Comparison of ENCODE assay signal across 13 cellular contexts in genomic region chr1:149635290-149635899, GRCh38. TPM values are rescaled to one million over a fixed set of nuclear protein-coding genes. Genes with fewer than 3 reads are reported as not detected.
DNase-seq lines count a peak whose midpoint lies in the region; ATAC-seq and TF ChIP-seq lines count a peak whose summit lies in the region.
"Not testable (repeated sequence)": the region's sequence is repeated elsewhere in the genome, so short reads cannot be mapped to it uniquely, and the experiment has no call there.
"Had no signal": no experiment of that assay in that cellular context is flagged by ENCODE, and none has a peak within 500 bp of the region (broad histone marks: within the 10 kb centered on the region; RNA-seq: fewer than 3 reads in every experiment).

No MANE protein-coding gene starts in this region.

- peak overlapping the region; percentile 81 for H3K27ac ChIP-seq in OCI-LY7 (ENCODE audit: low read depth, low read length, poor library complexity, severe bottlenecking)
- H3K27ac ChIP-seq in effector memory CD4-positive, alpha-beta T cell (ENCODE audit: insufficient read depth, low read length, poor library complexity, severe bottlenecking): peak overlapping the region; percentile 95
- H3K27ac ChIP-seq in mesendoderm (ENCODE audit: low read depth, low read length): not testable (repeated sequence)
- H3K27ac ChIP-seq in upper lobe of right lung: peak overlapping the region; percentile 90

- H2BK15ac ChIP-seq in mesendoderm (replicated peaks; ENCODE audit: low read depth): not testable (repeated sequence)

- H3K4ac ChIP-seq in mesendoderm (ENCODE audit: low read depth, low read length): not testable (repeated sequence)

- peak overlapping the region; percentile 55 for H3K4me2 ChIP-seq in OCI-LY7 (ENCODE audit: low read length)
- H3K4me2 ChIP-seq in mesendoderm (ENCODE audit: low read length): not testable (repeated sequence)

- H3K4me3 Mint-ChIP-seq in Calu3 (ENCODE audit: low read depth, unreplicated experiment): peak overlapping the region; percentile 86
- H3K4me3 Mint-ChIP-seq in activated CD4-positive, alpha-beta T cell treated with anti-CD3 and anti-CD28 coated beads, Interleukin-2, amount 10 ng/mL, durations not matched to agents 24 days and 14 days: peak overlapping the region; percentile 84

- not testable (repeated sequence) for ATAC-seq in upper lobe of right lung

- H3K9me2 ChIP-seq in OCI-LY7 (ENCODE audit: insufficient read depth, low read length): not testable (repeated sequence)

- H3K18ac ChIP-seq in mesendoderm (ENCODE audit: low read length): not testable (repeated sequence)

- H3K36me3 ChIP-seq in OCI-LY7 (ENCODE audit: insufficient read depth, low read length); effector memory CD4-positive, alpha-beta T cell (ENCODE audit: control insufficient read depth, insufficient read depth, low read length); mesendoderm (ENCODE audit: control insufficient read depth, insufficient read depth, low read length); upper lobe of right lung: not testable (repeated sequence)

- H3K4me3 ChIP-seq in OCI-LY7 (ENCODE audit: low read depth, low read length, poor library complexity, severe bottlenecking); effector memory CD4-positive, alpha-beta T cell (ENCODE audit: insufficient read depth, low read depth, low read length, poor library complexity, severe bottlenecking); mesendoderm (ENCODE audit: low read length); upper lobe of right lung: not testable (repeated sequence)

- peaks cover 37% of the 10 kb centered on the region for H3K4me1 Mint-ChIP-seq in Calu3 (ENCODE audit: low read depth, unreplicated experiment)
- H3K4me1 Mint-ChIP-seq in activated CD4-positive, alpha-beta T cell treated with anti-CD3 and anti-CD28 coated beads, Interleukin-2, amount 10 ng/mL, durations not matched to agents 24 days and 14 days: peaks cover 25% of the 10 kb centered on the region

- not testable (repeated sequence) for H3K79me2 ChIP-seq in OCI-LY7 (ENCODE audit: insufficient read depth, low read depth, low read length); mesendoderm (ENCODE audit: control insufficient read depth, insufficient read depth, low read length)

- not testable (repeated sequence) for H2BK120ac ChIP-seq in mesendoderm (ENCODE audit: low read depth, low read length)

- H3K9me3 Mint-ChIP-seq in Calu3 (ENCODE audit: low read depth, unreplicated experiment); activated CD4-positive, alpha-beta T cell treated with anti-CD3 and anti-CD28 coated beads, Interleukin-2, amount 10 ng/mL, durations not matched to agents 24 days and 14 days: not testable (repeated sequence)

- H3K4me1 ChIP-seq in OCI-LY7 (ENCODE audit: insufficient read depth, low read length, poor library complexity, severe bottlenecking): peaks cover 13% of the 10 kb centered on the region
- H3K4me1 ChIP-seq in effector memory CD4-positive, alpha-beta T cell (ENCODE audit: control insufficient read depth, insufficient read depth, low read length, poor library complexity, severe bottlenecking); mesendoderm (ENCODE audit: control insufficient read depth, low read depth, low read length); upper lobe of right lung: not testable (repeated sequence)

- intact Hi-C loops in Calu3 (cut with micrococcal nuclease; ENCODE audit: unreplicated experiment); OCI-LY7 (cut with micrococcal nuclease; ENCODE audit: unreplicated experiment); activated CD4-positive, alpha-beta T cell treated with anti-CD3 and anti-CD28 coated beads, Interleukin-2, amount 10 ng/mL, durations not matched to agents 24 days and 14 days (cut with micrococcal nuclease); upper lobe of right lung (cut with DNase I): not testable (repeated sequence)

- not testable (repeated sequence) for H2AK5ac ChIP-seq in mesendoderm (ENCODE audit: low read length)

- not testable (repeated sequence) for H3K27me3 ChIP-seq in effector memory CD4-positive, alpha-beta T cell (replicated peaks; ENCODE audit: control insufficient read depth, insufficient read depth, low read length, poor library complexity, severe bottlenecking); mesendoderm (ENCODE audit: insufficient read depth, low read length, poor library complexity); upper lobe of right lung

- peaks cover 11% of the 10 kb centered on the region for H3K36me3 Mint-ChIP-seq in Calu3 (ENCODE audit: insufficient read depth, unreplicated experiment)
- not testable (repeated sequence) for H3K36me3 Mint-ChIP-seq in activated CD4-positive, alpha-beta T cell treated with anti-CD3 and anti-CD28 coated beads, Interleukin-2, amount 10 ng/mL, durations not matched to agents 24 days and 14 days (ENCODE audit: low read depth)

- POLR2A ChIA-PET in OCI-LY7 (lab: Charles Lee): not testable (repeated sequence)

- no CpG with 5 or more reads among the region's 10 CpGs for WGBS in mesendoderm (ENCODE audit: extremely low coverage, insufficient coverage, low lambda C conversion rate)

- H2BK5ac ChIP-seq in mesendoderm (ENCODE audit: low read length): not testable (repeated sequence)

- CTCF ChIA-PET in Calu3 (lab: Charles Lee); OCI-LY7 (lab: Charles Lee; ENCODE audit: unreplicated experiment): not testable (repeated sequence)

- not testable (repeated sequence) for DNase-seq in Calu3; OCI-LY7 (ENCODE audit: low spot score); upper lobe of right lung
- peak; percentile 73 for DNase-seq in activated CD4-positive, alpha-beta T cell treated with anti-CD3 and anti-CD28 coated beads, Interleukin-2, amount 10 ng/mL, durations not matched to agents 24 days and 14 days
- DNase-seq in activated gamma-delta T cell treated with Interleukin-2 at 50 U/mL for 16 hours (peak; percentile 24), mesendoderm (peak; percentile 27)
- DNase-seq in effector memory CD4-positive, alpha-beta T cell: peak in 2 of 3 donors; percentile 17 to 47
- DNase-seq in stimulated activated CD4-positive, alpha-beta T cell treated with anti-CD3 and anti-CD28 coated beads, Interleukin-15, amount 100 ng/mL, for 24 hours: peak; percentile 49

- not testable (repeated sequence) for BruUV-seq in Calu3 (replicated peaks; lab: Mats Ljungman, UMichigan); OCI-LY7 (replicated peaks; lab: Mats Ljungman, UMichigan)

- not testable (repeated sequence) for H4K20me1 ChIP-seq in OCI-LY7 (ENCODE audit: insufficient read depth, low read length)

- H3K9ac ChIP-seq in mesendoderm (ENCODE audit: low read length): not testable (repeated sequence)

- H3K56ac ChIP-seq in mesendoderm (ENCODE audit: low read length): not testable (repeated sequence)

- not testable (repeated sequence) for H3K9me3 ChIP-seq in OCI-LY7 (ENCODE audit: low read length); effector memory CD4-positive, alpha-beta T cell (ENCODE audit: control insufficient read depth, low read length); upper lobe of right lung

- not testable (repeated sequence) for H2AFZ ChIP-seq in OCI-LY7 (ENCODE audit: low read length)

- H3K27ac Mint-ChIP-seq in Calu3 (ENCODE audit: unreplicated experiment): not testable (repeated sequence)
- H3K27ac Mint-ChIP-seq in activated CD4-positive, alpha-beta T cell treated with anti-CD3 and anti-CD28 coated beads, Interleukin-2, amount 10 ng/mL, durations not matched to agents 24 days and 14 days: peak overlapping the region; percentile 99

- H4K5ac ChIP-seq in mesendoderm (ENCODE audit: low read length): not testable (repeated sequence)

- not testable (repeated sequence) for H3K27me3 Mint-ChIP-seq in Calu3 (ENCODE audit: unreplicated experiment); activated CD4-positive, alpha-beta T cell treated with anti-CD3 and anti-CD28 coated beads, Interleukin-2, amount 10 ng/mL, durations not matched to agents 24 days and 14 days

- not testable (repeated sequence) for TF ChIP-seq CTCF in Calu3 (IDR thresholded peaks at IDR 0.05; ENCODE audit: unreplicated experiment); OCI-LY7 (conservative IDR thresholded peaks at IDR 0.05; ENCODE audit: low read length); upper lobe of right lung (IDR thresholded peaks at IDR 0.05)

- not testable (repeated sequence) for H3K79me1 ChIP-seq in mesendoderm (ENCODE audit: low read length)

- H4K8ac ChIP-seq in mesendoderm (ENCODE audit: low read depth, low read length): not testable (repeated sequence)

- not testable (repeated sequence) for H3K23ac ChIP-seq in mesendoderm (ENCODE audit: low read length)

RNA-seq across cellular contexts. Expression of gene PPIAL4C, which starts 51.7 kb away (rescaled TPM):
- not detected in 2 replicates for total RNA-seq in Calu3 (2022)
- total RNA-seq in OCI-LY7 (2014; rRNA removed; shearing (Covaris generic)): not detected in 2 replicates
- not detected in 2 replicates for total RNA-seq in OCI-LY7 (2022)
- total RNA-seq in activated CD4-positive, alpha-beta T cell treated with anti-CD3 and anti-CD28 coated beads, Interleukin-2, amount 10 ng/mL, durations not matched to agents 24 days and 14 days: not detected in 2 replicates
- polyA plus RNA-seq in mesendoderm (2013, experiment 1 of 2): not detected
- not detected for polyA plus RNA-seq in mesendoderm (2013, experiment 2 of 2)
- total RNA-seq in upper lobe of right lung: 1.5 TPM
- total RNA-seq: Daoy, kidney epithelial cell, MCF 10A, mucosa of descending colon, pulmonary artery endothelial cell had no signal
